ENCODE assay signal across 8 cellular contexts in the genomic region with DNA sequence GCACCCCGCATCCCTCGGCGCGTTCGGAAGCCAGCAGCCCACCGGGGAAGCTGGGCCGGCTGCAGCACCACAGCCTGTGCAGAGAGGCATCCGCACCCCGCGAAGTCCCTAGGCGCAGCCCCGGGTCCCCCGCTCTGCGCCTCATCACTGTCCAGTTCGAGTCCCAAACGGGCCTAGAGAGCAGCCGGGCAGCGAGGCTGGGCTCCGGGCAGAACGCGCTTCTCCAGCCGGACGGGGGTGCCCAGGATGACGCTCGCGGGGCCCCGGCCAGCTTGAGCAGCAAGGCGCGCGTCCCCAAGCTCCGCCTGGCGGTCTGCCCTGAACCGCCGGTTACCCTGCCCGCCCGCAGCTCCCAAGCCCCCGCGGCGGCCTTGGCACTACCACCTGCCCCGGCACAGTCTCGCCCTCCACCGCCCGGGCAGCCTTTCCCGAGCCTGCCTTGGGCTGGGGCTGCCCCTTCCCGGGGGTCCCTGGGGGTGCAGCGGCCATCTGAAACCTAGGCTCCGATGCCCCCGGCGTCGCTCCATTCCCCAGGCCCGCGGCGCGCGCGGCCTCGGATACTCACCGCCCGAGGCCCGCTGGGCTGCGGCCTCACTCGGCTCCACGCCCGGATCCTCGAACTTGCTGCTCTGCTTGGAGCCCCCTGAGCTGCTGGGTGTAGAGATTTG. TPM values are rescaled to one million over a fixed set of nuclear protein-coding genes. Genes with fewer than 3 reads are reported as not detected.
DNase-seq lines count a peak whose midpoint lies in the region; ATAC-seq, FAIRE-seq and TF ChIP-seq lines count a peak whose summit lies in the region.

No MANE protein-coding gene starts in this region.

- FAIRE-seq in GM19239 (lab: Jason Lieb, UNC) (no peak), RCC 7860 (lab: Jason Lieb, UNC) (no peak)

- peak overlapping the region in 9 of 11 experiments; percentile 27 to 74 (median 67); a peak in 17 of 22 replicates for H3K27ac ChIP-seq in BLaER1 treated with 17β-estradiol and CSF1 and Interleukin-3, amounts not matched to agents 10 nM and 100 nM
- H3K27ac ChIP-seq in IMR-90 (ENCODE audit: insufficient read depth, low read length): peak overlapping the region; percentile 39
- peak overlapping the region; percentile 91 for H3K27ac ChIP-seq in VCaP

- no peak overlapping the region for H3K14ac ChIP-seq in IMR-90 (replicated peaks; ENCODE audit: low read depth, low read length)

- H3K23ac ChIP-seq in IMR-90 (ENCODE audit: low read depth, low read length): no peak overlapping the region; the same call in 1 of the 2 replicates

- DNase-seq in GM19239 (ENCODE audit: insufficient read length, low spot score) (peak; percentile 29), IMR-90 (peak; percentile 13), cerebellar cortex (ENCODE audit: low spot score) (peak; percentile 59), left kidney (ENCODE audit: low read depth, low spot score) (peak; percentile 80), RCC 7860 (ENCODE audit: low spot score) (no peak)
- DNase-seq in stimulated activated CD4-positive, alpha-beta T cell treated with anti-CD3 and anti-CD28 coated beads, Interleukin-15, amount 100 ng/mL, for 1 hour (ENCODE audit: low read depth in 1 of 2, low spot score in 1 of 2): peak; percentile 3 to 44

- H2BK5ac ChIP-seq in IMR-90 (ENCODE audit: low read depth, low read length, poor library complexity, severe bottlenecking): no peak overlapping the region

- no peak overlapping the region; the same call in 1 of the 2 replicates for H3K18ac ChIP-seq in IMR-90 (ENCODE audit: low read depth, low read length)

- peak overlapping the region; percentile 51 for H2AK9ac ChIP-seq in IMR-90 (replicated peaks; ENCODE audit: low read depth, low read length, poor library complexity)

- WGBS in IMR-90 (ENCODE audit: extremely low coverage in 2 of 2, insufficient read length in 1 of 2), 2 experiments: 1% methylated on average over 38 of the region's 65 CpGs; no CpG with 5 or more reads in 1 of the 2 experiments

- POLR2A ChIA-PET in IMR-90 (lab: Charles Lee; ENCODE audit: unreplicated experiment): no interaction called here

- H4K5ac ChIP-seq in IMR-90 (ENCODE audit: low read depth, low read length): no peak overlapping the region

- peak overlapping the region; percentile 84 for H2AFZ ChIP-seq in IMR-90 (replicated peaks; ENCODE audit: low read length, poor library complexity)

- H3K9me1 ChIP-seq in IMR-90 (ENCODE audit: insufficient read depth, low read length): no peaks in the 10 kb centered on the region

- TF ChIP-seq RAD21 in IMR-90 (IDR thresholded peaks at IDR 0.05; ENCODE audit: low read length): no peak

- no peak for TF ChIP-seq POLR2A in IMR-90 (IDR thresholded peaks at IDR 0.05; ENCODE audit: low read depth, low read length)

- no peak overlapping the region for H3K4ac ChIP-seq in IMR-90 (ENCODE audit: low read depth, low read length)

- peak overlapping the region; percentile 60 to 77 (median 70) for H3K4me3 ChIP-seq in BLaER1 treated with 17β-estradiol and CSF1 and Interleukin-3, amounts not matched to agents 10 nM and 100 nM
- peak overlapping the region; percentile 46 for H3K4me3 ChIP-seq in IMR-90 (ENCODE audit: insufficient read depth, low read depth, low read length)

- H3K56ac ChIP-seq in IMR-90 (ENCODE audit: extremely low read depth, insufficient read depth, low read length): no peak overlapping the region

- H3K27me3 ChIP-seq in BLaER1 treated with 17β-estradiol and CSF1 and Interleukin-3, amounts not matched to agents 10 nM and 100 nM: peaks cover 14 to 31% (median 23%) of the 10 kb centered on the region in 11 experiments; a peak in 16 of 22 replicates
- peaks cover 3% of the 10 kb centered on the region; the same call in 1 of the 2 replicates for H3K27me3 ChIP-seq in IMR-90 (ENCODE audit: control insufficient read depth, insufficient read depth, low read length)

- H3K4me1 ChIP-seq in BLaER1 treated with 17β-estradiol and CSF1 and Interleukin-3, amounts not matched to agents 10 nM and 100 nM: peaks cover 5 to 23% (median 14%) of the 10 kb centered on the region in 10 experiments; a peak in 18 of 20 replicates
- no peaks in the 10 kb centered on the region for H3K4me1 ChIP-seq in IMR-90 (ENCODE audit: control insufficient read depth, insufficient read depth, low read length)

- no peak overlapping the region for H2AK5ac ChIP-seq in IMR-90 (ENCODE audit: low read depth, low read length)

- peak; percentile 61 for ATAC-seq in IMR-90 (ENCODE audit: low read depth)

- no TSS peak for BruUV-seq in IMR-90 (replicated peaks; lab: Mats Ljungman, UMichigan)

- H2BK15ac ChIP-seq in IMR-90 (ENCODE audit: low read depth, low read length): no peak overlapping the region

- no peaks in the 10 kb centered on the region for H4K20me1 ChIP-seq in BLaER1 treated with 17β-estradiol and CSF1 and Interleukin-3, amounts not matched to agents 10 nM and 100 nM
- H4K20me1 ChIP-seq in IMR-90 (ENCODE audit: insufficient read depth, low read length): no peaks in the 10 kb centered on the region

- H2BK120ac ChIP-seq in IMR-90 (ENCODE audit: low read depth, low read length): peak overlapping the region; percentile 26; the same call in 1 of the 2 replicates

- no peaks in the 10 kb centered on the region for H3K36me3 ChIP-seq in BLaER1 treated with 17β-estradiol and CSF1 and Interleukin-3, amounts not matched to agents 10 nM and 100 nM
- no peaks in the 10 kb centered on the region for H3K36me3 ChIP-seq in IMR-90 (ENCODE audit: control insufficient read depth, insufficient read depth, low read length)

- peak overlapping the region; percentile 63 to 83 (median 76) for H3K9ac ChIP-seq in BLaER1 treated with 17β-estradiol and CSF1 and Interleukin-3, amounts not matched to agents 10 nM and 100 nM
- peak overlapping the region; percentile 37 for H3K9ac ChIP-seq in IMR-90 (ENCODE audit: low read depth, low read length)

- H3K9me3 ChIP-seq in BLaER1 treated with 17β-estradiol and CSF1 and Interleukin-3, amounts not matched to agents 10 nM and 100 nM (replicated peaks in 1 of 11): no peaks in the 10 kb centered on the region
- no peaks in the 10 kb centered on the region for H3K9me3 ChIP-seq in IMR-90 (ENCODE audit: control insufficient read depth, insufficient read depth, low read length)

- dilution Hi-C loops in IMR-90 (cut with HindIII; ENCODE audit: low sequenced_read_pairs, unreplicated experiment): no loop called here

- no peak overlapping the region for H4K8ac ChIP-seq in IMR-90 (ENCODE audit: low read depth in 2 of 2, low read length in 2 of 2)

- in situ Hi-C loops in IMR-90 (cut with MboI; ENCODE audit: low sequenced_read_pairs): no loop called here

- intact Hi-C loops in IMR-90 (cut with micrococcal nuclease): loop anchor here (1.0 kb wide), 3 partner anchors 60 to 543 kb away; no protein-coding TSS in a partner anchor

- H3K4me2 ChIP-seq in BLaER1 treated with 17β-estradiol and CSF1 and Interleukin-3, amounts not matched to agents 10 nM and 100 nM: peak overlapping the region; percentile 88 to 100 (median 99)
- H3K4me2 ChIP-seq in IMR-90 (ENCODE audit: low read depth, low read length): peak overlapping the region; percentile 98

- CTCF ChIA-PET in IMR-90 (lab: Yijun Ruan, JAX): interaction anchor here (1.3 to 2.3 kb wide), 9 partner anchors 8 to 66 kb away, joined by 3 to 13 read pairs (median 7); no protein-coding TSS in a partner anchor

- no peak overlapping the region for H2BK20ac ChIP-seq in IMR-90 (ENCODE audit: low read depth, low read length)

- H3K79me1 ChIP-seq in IMR-90 (ENCODE audit: low read depth in 1 of 2, low read length in 2 of 2): no peaks in the 10 kb centered on the region

- H4K91ac ChIP-seq in IMR-90 (ENCODE audit: insufficient read depth, low read depth, low read length): no peak overlapping the region

- TF ChIP-seq CTCF in IMR-90 (conservative IDR thresholded peaks at IDR 0.05; ENCODE audit: low read depth, low read length) (no peak), VCaP (conservative IDR thresholded peaks at IDR 0.05) (no peak)

TF ChIP-seq in IMR-90, 13 proteins besides CTCF, POLR2A, EP300 and RAD21:
- no peak for TF ChIP-seq MAFK (IDR thresholded peaks at IDR 0.05; ENCODE audit: low read depth, low read length)
- TF ChIP-seq, protein P1, sequence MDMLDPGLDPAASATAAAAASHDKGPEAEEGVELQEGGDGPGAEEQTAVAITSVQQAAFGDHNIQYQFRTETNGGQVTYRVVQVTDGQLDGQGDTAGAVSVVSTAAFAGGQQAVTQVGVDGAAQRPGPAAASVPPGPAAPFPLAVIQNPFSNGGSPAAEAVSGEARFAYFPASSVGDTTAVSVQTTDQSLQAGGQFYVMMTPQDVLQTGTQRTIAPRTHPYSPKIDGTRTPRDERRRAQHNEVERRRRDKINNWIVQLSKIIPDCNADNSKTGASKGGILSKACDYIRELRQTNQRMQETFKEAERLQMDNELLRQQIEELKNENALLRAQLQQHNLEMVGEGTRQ (IDR thresholded peaks at IDR 0.05; ENCODE audit: low read depth, low read length): no peak
TF ChIP-seq in IMR-90: peak in this region for 0.

RNA-seq across cellular contexts. Expression of a gene that starts 0.6 kb away (rescaled TPM):
- total RNA-seq in IMR-90 (2012; rRNA removed): 0.56 and 0.90 TPM in 2 replicates
- polyA plus RNA-seq in IMR-90 (2012; rRNA removed): 0.49 and 0.79 TPM in 2 replicates
- 0.22 and 0.38 TPM in 2 replicates for polyA plus RNA-seq in IMR-90 (2012; cell fraction: cytosol; rRNA removed)
- polyA plus RNA-seq in IMR-90 (2012; cell fraction: nucleus; rRNA removed; ENCODE audit: low replicate concordance): 0.26 and 0.33 TPM in 2 replicates

Comparison
In these comparisons a context has a peak if more than half of its experiments do, and no peak if none do; other contexts are left out.
1. H3K27ac ChIP-seq: peak in every context shown above with its lines; median percentile 91 in VCaP; 67 in BLaER1 treated with 17β-estradiol and CSF1 and Interleukin-3, amounts not matched to agents 10 nM and 100 nM; 39 in IMR-90.